14 cellular contexts compared by ENCODE assay signal in genomic region chr22:40720538-40721256, GRCh38. TPM values are rescaled to one million over a fixed set of nuclear protein-coding genes. Genes with fewer than 3 reads are reported as not detected.
DNase-seq lines count a peak whose midpoint lies in the region; ATAC-seq and TF ChIP-seq lines count a peak whose summit lies in the region.
"Had no signal": no experiment of that assay in that cellular context is flagged by ENCODE, and none has a peak within 500 bp of the region (broad histone marks: within the 10 kb centered on the region; RNA-seq: fewer than 3 reads in every experiment).

No MANE protein-coding gene starts in this region.

- peaks cover 0 to 10% (median 3%) of the 10 kb centered on the region in 4 donors for H3K4me1 ChIP-seq in stomach

- H3K27ac ChIP-seq in stomach (peak overlapping the region in 3 of 5 donors; percentile 14 to 42 (median 39)), dorsolateral prefrontal cortex (no peak overlapping the region)
- H3K27ac ChIP-seq: neutrophil had no signal

- no peaks in the 10 kb centered on the region for H3K9me3 ChIP-seq in stomach
- H3K9me3 ChIP-seq: neutrophil had no signal

- TF ChIP-seq CTCF in stomach (IDR thresholded peaks at IDR 0.05): no peak
- TF ChIP-seq CTCF in dorsolateral prefrontal cortex (IDR thresholded peaks at IDR 0.05 in 54 of 56, conservative IDR thresholded peaks at IDR 0.05 in 2 of 56; ENCODE audit: low read depth in 1 of 56, partially characterized antibody in 56 of 56): no peak

- ATAC-seq in GM18868 (IDR thresholded peaks at IDR 0.05; ENCODE audit: unreplicated experiment): no peak

- intact Hi-C loops in stomach (cut with DNase I; ENCODE audit: low total_unique reads) (no loop called here), dorsolateral prefrontal cortex (cut with DNase I) (no loop called here)

- H3K4me3 ChIP-seq in stomach: no peak overlapping the region
- H3K4me3 ChIP-seq in dorsolateral prefrontal cortex: peak overlapping the region in 1 of 59 donors; percentile 6

- WGBS in stomach, 5 donors: 46 to 71% (median 55%) methylated on average over 11 of the region's 11 CpGs

- TF ChIP-seq POLR2A in stomach (IDR thresholded peaks at IDR 0.05): no peak

- no peaks in the 10 kb centered on the region for H3K36me3 ChIP-seq in stomach
- H3K36me3 ChIP-seq: neutrophil had no signal

- H3K27me3 ChIP-seq in stomach (no peaks in the 10 kb centered on the region), dorsolateral prefrontal cortex (no peaks in the 10 kb centered on the region)

- DNase-seq in NCI-H2171 treated with DMSO at 0.1 percent for 48 hours (lab: John Stamatoyannopoulos, UW) (peak; percentile 23), NCI-H2171 (lab: John Stamatoyannopoulos, UW) (no peak), RPMI7951 (ENCODE audit: low read depth) (peak; percentile 29), iris pigment epithelial cell (ENCODE audit: low read depth) (peak; percentile 24), stomach (no peak), dorsolateral prefrontal cortex (no peak), occipital lobe (lab: John Stamatoyannopoulos, UW) (no peak)
- DNase-seq: activated B cell treated with CpG ODN at 0.5 μM for 24 hours; activated T-cell treated with anti-CD3 and anti-CD28 coated beads, Interleukin-2, amount 50 U/mL, for 48 hours; NCI-H2029 treated with DMSO at 0.1 percent for 48 hours; stimulated activated CD4-positive, alpha-beta T cell treated with anti-CD3 and anti-CD28 coated beads, Interleukin-2, amount 100 ng/mL, for 48 hours had no signal

- TF ChIP-seq EP300 in stomach (IDR thresholded peaks at IDR 0.05): no peak

RNA-seq across cellular contexts. Expression of gene MCHR1, which starts 41.4 kb away (rescaled TPM):
- not detected in 2 replicates for total RNA-seq in RPMI7951 (2014; rRNA removed; shearing (Covaris generic))
- not detected for total RNA-seq in stomach
- under 1 TPM in 2 of 3 donors, not detected in 1; 0.08 to 0.25 TPM for polyA plus RNA-seq in stomach
- total RNA-seq in dorsolateral prefrontal cortex: 10 to 100 TPM in 70 of 120 experiments, 1 to 10 TPM in 50; 1.5 to 26.1 (median 10.7) TPM
- 0.62 TPM for total RNA-seq in occipital lobe
- total RNA-seq: activated B cell treated with CpG ODN at 0.5 μM for 24 hours, endothelial cell of umbilical vein had no signal
- polyA plus RNA-seq: endothelial cell of umbilical vein had no signal

Comparison
In these comparisons a context has a peak if more than half of its experiments do, and no peak if none do; other contexts are left out.
1. DNase-seq: peak in NCI-H2171 treated with DMSO at 0.1 percent for 48 hours (single experiment), RPMI7951 (single experiment) and iris pigment epithelial cell (single experiment); none in NCI-H2171 (single experiment), stomach (single experiment), dorsolateral prefrontal cortex (0 of 10) and occipital lobe (single experiment).
2. H3K27ac ChIP-seq: peak in stomach (3 of 5); none in dorsolateral prefrontal cortex (0 of 59).